13 cellular contexts compared by ENCODE assay signal in genomic region chr5:176413709-176414191, GRCh38. TPM values are rescaled to one million over a fixed set of nuclear protein-coding genes. Genes with fewer than 3 reads are reported as not detected.
A peak's percentile ranks its signal among the peaks of the same experiment; 100 is the strongest.
DNase-seq lines count a peak whose midpoint lies in the region; ATAC-seq and TF ChIP-seq lines count a peak whose summit lies in the region.
"Had no signal": no experiment of that assay in that cellular context is flagged by ENCODE, and none has a peak within 500 bp of the region (broad histone marks: within the 10 kb centered on the region; RNA-seq: fewer than 3 reads in every experiment).

No MANE protein-coding gene starts in this region.

- POLR2A ChIA-PET in OCI-LY7 (lab: Charles Lee), result interaction anchor here (0.8 kb wide), 1 partner anchor 129 kb away, joined by 4 read pairs; no protein-coding TSS in a partner anchor

- H3K4me3 ChIP-seq in OCI-LY7 (ENCODE audit: low read depth, low read length, poor library complexity, severe bottlenecking), result no peak overlapping the region
- H3K4me3 ChIP-seq in mammary epithelial cell (replicated peaks in 1 of 3; ENCODE audit: insufficient read depth in 1 of 3, low read depth in 2 of 3, low read length in 3 of 3), result peak overlapping the region in 2 of 3 experiments; percentile 9 to 84
- no peak overlapping the region for H3K4me3 ChIP-seq in lung
- H3K4me3 ChIP-seq in suprapubic skin, result peak overlapping the region; percentile 96
- H3K4me3 ChIP-seq: pancreas had no signal

- no peaks in the 10 kb centered on the region for H3K9me3 ChIP-seq in OCI-LY7 (ENCODE audit: low read length)
- no peaks in the 10 kb centered on the region for H3K9me3 ChIP-seq in mammary epithelial cell (replicated peaks; ENCODE audit: insufficient read depth, low read length)
- no peaks in the 10 kb centered on the region for H3K9me3 ChIP-seq in lung (ENCODE audit: control insufficient read depth in 2 of 2, insufficient read depth in 1 of 2, low read length in 1 of 2)
- no peaks in the 10 kb centered on the region for H3K9me3 ChIP-seq in suprapubic skin
- H3K9me3 ChIP-seq: pancreas had no signal

- no peaks in the 10 kb centered on the region for H3K9me3 Mint-ChIP-seq in CD14-positive monocyte
- H3K9me3 Mint-ChIP-seq: stimulated activated naive CD8-positive, alpha-beta T cell treated with anti-CD3 and anti-CD28 coated beads, Interleukin-15, amount 100 ng/mL, for 72 hours had no signal

- BruUV-seq in OCI-LY7 (replicated peaks; lab: Mats Ljungman, UMichigan), result no TSS peak
- BruUV-seq in mammary epithelial cell (replicated peaks; lab: Mats Ljungman, UMichigan), result no TSS peak

- H3K27ac ChIP-seq in OCI-LY7 (ENCODE audit: low read depth, low read length, poor library complexity, severe bottlenecking), result no peak overlapping the region
- peak overlapping the region; percentile 29 for H3K27ac ChIP-seq in mammary epithelial cell (ENCODE audit: insufficient read depth, low read depth, low read length)
- peak overlapping the region; percentile 15 to 34 for H3K27ac ChIP-seq in lung (ENCODE audit: low read depth in 1 of 2, low read length in 1 of 2)
- H3K27ac ChIP-seq in suprapubic skin, result peak overlapping the region; percentile 98
- H3K27ac ChIP-seq: pancreas had no signal

- dilution Hi-C loops in mammary epithelial cell (cut with HindIII; ENCODE audit: low sequenced_read_pairs), result loop anchor here (25.0 kb wide), 1 partner anchor 174 kb away; no protein-coding TSS in a partner anchor

- H3K79me2 ChIP-seq in OCI-LY7 (ENCODE audit: insufficient read depth, low read depth, low read length) (peaks cover 11% of the 10 kb centered on the region; the same call in 1 of the 2 replicates), mammary epithelial cell (ENCODE audit: insufficient read depth, low read length) (peaks cover 69% of the 10 kb centered on the region)

- H3K27me3 ChIP-seq in mammary epithelial cell (ENCODE audit: insufficient read depth, low read length) (no peaks in the 10 kb centered on the region), lung (ENCODE audit: control insufficient read depth, insufficient read depth) (no peaks in the 10 kb centered on the region), suprapubic skin (no peaks in the 10 kb centered on the region)
- H3K27me3 ChIP-seq: pancreas had no signal

- H3K36me3 Mint-ChIP-seq in CD14-positive monocyte, result peaks cover 25 to 34% of the 10 kb centered on the region in 2 donors

- TF ChIP-seq CTCF in OCI-LY7 (conservative IDR thresholded peaks at IDR 0.05; ENCODE audit: low read length) (no peak), mammary epithelial cell (conservative IDR thresholded peaks at IDR 0.05 in 1 of 2, IDR thresholded peaks at IDR 0.05 in 1 of 2; ENCODE audit: extremely low read depth in 1 of 2, insufficient read depth in 1 of 2, low read depth in 1 of 2, low read length in 2 of 2) (no peak), lung (IDR thresholded peaks at IDR 0.05; ENCODE audit: control extremely low read depth, extremely low read depth) (no peak), suprapubic skin (IDR thresholded peaks at IDR 0.05) (no peak), CD14-positive monocyte (IDR thresholded peaks at IDR 0.05) (no peak)

- H3K27me3 Mint-ChIP-seq in CD14-positive monocyte (ENCODE audit: low read depth in 3 of 3), result peaks cover 0 to 4% (median 2%) of the 10 kb centered on the region in 3 donors
- H3K27me3 Mint-ChIP-seq: stimulated activated naive CD8-positive, alpha-beta T cell treated with anti-CD3 and anti-CD28 coated beads, Interleukin-15, amount 100 ng/mL, for 72 hours had no signal

- intact Hi-C loops in OCI-LY7 (cut with micrococcal nuclease; ENCODE audit: unreplicated experiment), result no loop called here
- intact Hi-C loops in mammary epithelial cell (cut with micrococcal nuclease), result loop anchor here (10.0 kb wide), 1 partner anchor 689 kb away; no protein-coding TSS in a partner anchor
- intact Hi-C loops in CD14-positive monocyte (cut with micrococcal nuclease), result loop anchor here (10.0 kb wide), 2 partner anchors 121 to 1721 kb away; partner anchors contain the start of genes RMND5B (in 1 of the 2) and RNF44 (in 1 of the 2)

- WGBS in mammary epithelial cell (ENCODE audit: low coverage, missing lambda C conversion rate), result 85% methylated on average over 3 of the region's 7 CpGs
- 85 to 88% methylated on average over 7 of the region's 7 CpGs for WGBS in lung, 2 donors
- WGBS in suprapubic skin, result 59% methylated on average over 7 of the region's 7 CpGs

- DNase-seq in OCI-LY7 (ENCODE audit: low spot score) (no peak), mammary epithelial cell (no peak), lung (ENCODE audit: low spot score) (no peak), suprapubic skin (ENCODE audit: low spot score in 2 of 2) (peak in 1 of 2 donors; percentile 71), CD14-positive monocyte (ENCODE audit: low spot score) (no peak), anterior cingulate cortex (lab: John Stamatoyannopoulos, UW) (no peak)
- DNase-seq: activated naive CD4-positive, alpha-beta T cell treated with anti-CD3 and anti-CD28 coated beads, Interleukin-2, amount 50 U/mL, for 16 hours; NCI-H2227 treated with DMSO at 0.1 percent for 48 hours; stimulated activated CD4-positive, alpha-beta T cell treated with anti-CD3 and anti-CD28 coated beads, Interleukin-4, amount 100 ng/mL, for 4 hours; stimulated activated naive CD8-positive, alpha-beta T cell treated with anti-CD3 and anti-CD28 coated beads, Interleukin-15, amount 100 ng/mL, for 72 hours had no signal

- H3K36me3 ChIP-seq in OCI-LY7 (ENCODE audit: insufficient read depth, low read length) (peaks cover 10% of the 10 kb centered on the region; the same call in 1 of the 2 replicates), mammary epithelial cell (ENCODE audit: insufficient read depth, low read length) (no peaks in the 10 kb centered on the region), lung (ENCODE audit: control insufficient read depth in 2 of 2, insufficient read depth in 2 of 2, low read length in 2 of 2) (peaks cover 2 to 4% of the 10 kb centered on the region in 2 donors), suprapubic skin (peaks cover 11% of the 10 kb centered on the region)
- H3K36me3 ChIP-seq: pancreas had no signal

- H2AFZ ChIP-seq in OCI-LY7 (ENCODE audit: low read length), result no peak overlapping the region
- H2AFZ ChIP-seq in mammary epithelial cell (ENCODE audit: low read depth, low read length), result no peak overlapping the region

- no peak for ATAC-seq in lung (ENCODE audit: insufficient read depth, low FRiP score)
- no peak for ATAC-seq in GM18502 (IDR thresholded peaks at IDR 0.05; ENCODE audit: poor library complexity, unreplicated experiment)
- ATAC-seq: Panc1; pancreas; stimulated activated naive CD8-positive, alpha-beta T cell treated with anti-CD3 and anti-CD28 coated beads, Interleukin-15, amount 100 ng/mL, for 72 hours had no signal

- H3K9me2 ChIP-seq in OCI-LY7 (ENCODE audit: insufficient read depth, low read length), result no peaks in the 10 kb centered on the region

- H3K4me2 ChIP-seq in OCI-LY7 (ENCODE audit: low read length), result peak overlapping the region; percentile 94
- peak overlapping the region; percentile 84 for H3K4me2 ChIP-seq in mammary epithelial cell (ENCODE audit: insufficient read depth, low read depth, low read length)

- CTCF ChIA-PET in OCI-LY7 (lab: Charles Lee; ENCODE audit: unreplicated experiment) (interaction anchor here (0.5 kb wide), 1 partner anchor 10 kb away, joined by 4 read pairs; no protein-coding TSS in a partner anchor), mammary epithelial cell (lab: Charles Lee; ENCODE audit: low non-redundant PET) (interaction anchor here (0.6 kb wide), 1 partner anchor 13 kb away, joined by 17 read pairs; no protein-coding TSS in a partner anchor)

- peaks cover 48% of the 10 kb centered on the region for H3K4me1 Mint-ChIP-seq in CD14-positive monocyte

- peaks cover 25% of the 10 kb centered on the region for H3K4me1 ChIP-seq in OCI-LY7 (ENCODE audit: insufficient read depth, low read length, poor library complexity, severe bottlenecking)
- peaks cover 70% of the 10 kb centered on the region for H3K4me1 ChIP-seq in mammary epithelial cell (ENCODE audit: insufficient read depth, low read length)
- H3K4me1 ChIP-seq in lung (ENCODE audit: control insufficient read depth in 2 of 2, insufficient read depth in 2 of 2, low read length in 2 of 2), result peaks cover 10 to 19% of the 10 kb centered on the region in 2 donors
- H3K4me1 ChIP-seq in suprapubic skin, result peaks cover 71% of the 10 kb centered on the region

- in situ Hi-C loops in mammary epithelial cell (cut with MboI; ENCODE audit: low sequenced_read_pairs in 2 of 2), result no loop called here

- TF ChIP-seq EP300 in suprapubic skin (IDR thresholded peaks at IDR 0.05), result no peak

- H3K27ac Mint-ChIP-seq in CD14-positive monocyte, result peak overlapping the region in 1 of 7 donors; percentile 10
- H3K27ac Mint-ChIP-seq: stimulated activated naive CD8-positive, alpha-beta T cell treated with anti-CD3 and anti-CD28 coated beads, Interleukin-15, amount 100 ng/mL, for 72 hours had no signal

- H3K4me3 Mint-ChIP-seq in CD14-positive monocyte, result no peak overlapping the region
- H3K4me3 Mint-ChIP-seq: stimulated activated naive CD8-positive, alpha-beta T cell treated with anti-CD3 and anti-CD28 coated beads, Interleukin-15, amount 100 ng/mL, for 72 hours had no signal

- H3K9ac ChIP-seq in mammary epithelial cell (ENCODE audit: insufficient read depth, low read length), result peak overlapping the region; percentile 43

- no peak for TF ChIP-seq POLR2A in suprapubic skin (IDR thresholded peaks at IDR 0.05)

- H4K20me1 ChIP-seq in OCI-LY7 (ENCODE audit: insufficient read depth, low read length) (no peaks in the 10 kb centered on the region), mammary epithelial cell (ENCODE audit: insufficient read depth, low read length) (no peaks in the 10 kb centered on the region)

RNA-seq across cellular contexts. Expression of gene CLTB, which starts 2.6 kb away (rescaled TPM):
- total RNA-seq in OCI-LY7 (2014; rRNA removed; shearing (Covaris generic)), result 53.4 and 69.2 TPM in 2 replicates
- 44.5 and 53.0 TPM in 2 replicates for total RNA-seq in OCI-LY7 (2022)
- total RNA-seq in mammary epithelial cell, result 100 to 1,000 TPM; 166 to 323 TPM
- polyA plus RNA-seq in mammary epithelial cell, result 332 TPM
- polyA minus RNA-seq in mammary epithelial cell, result 114 TPM
- 100 to 1,000 TPM in 1 of 2 donors, 10 to 100 TPM in 1; 33.2 to 123 TPM for total RNA-seq in lung
- 100 to 1,000 TPM; 101 to 193 TPM for polyA plus RNA-seq in lung
- total RNA-seq in suprapubic skin, result 100 to 1,000 TPM; 298 to 644 (median 435) TPM
- 10 to 100 TPM; 75.2 to 87.6 TPM for polyA plus RNA-seq in CD14-positive monocyte

RNA-seq across cellular contexts. Expression of gene HIGD2A, which starts 25.2 kb away (rescaled TPM):
- 140 and 223 TPM in 2 replicates for total RNA-seq in OCI-LY7 (2014; rRNA removed; shearing (Covaris generic))
- 145 and 155 TPM in 2 replicates for total RNA-seq in OCI-LY7 (2022)
- 10 to 100 TPM; 30.3 to 93.0 TPM for total RNA-seq in mammary epithelial cell
- polyA plus RNA-seq in mammary epithelial cell, result 141 TPM
- 111 TPM for polyA minus RNA-seq in mammary epithelial cell
- 100 to 1,000 TPM in 1 of 2 donors, 10 to 100 TPM in 1; 71.2 to 101 TPM for total RNA-seq in lung
- 100 to 1,000 TPM; 115 to 190 TPM for polyA plus RNA-seq in lung
- 100 to 1,000 TPM; 119 to 173 (median 161) TPM for total RNA-seq in suprapubic skin
- polyA plus RNA-seq in CD14-positive monocyte, result 100 to 1,000 TPM; 260 to 298 TPM

RNA-seq across cellular contexts. Expression of gene NOP16, which starts 25.4 kb away (rescaled TPM):
- 83.8 and 91.5 TPM in 2 replicates for total RNA-seq in OCI-LY7 (2014; rRNA removed; shearing (Covaris generic))
- total RNA-seq in OCI-LY7 (2022), result 63.8 and 86.4 TPM in 2 replicates
- 10 to 100 TPM in 1 of 2 donors, 1 to 10 TPM in 1; 8.7 to 61.4 TPM for total RNA-seq in mammary epithelial cell
- 103 TPM for polyA plus RNA-seq in mammary epithelial cell
- polyA minus RNA-seq in mammary epithelial cell, result 22.5 TPM
- 10 to 100 TPM in 1 of 2 donors, 1 to 10 TPM in 1; 5.0 to 28.5 TPM for total RNA-seq in lung
- polyA plus RNA-seq in lung, result 10 to 100 TPM; 44.4 to 52.1 TPM
- 10 to 100 TPM; 21.9 to 33.9 (median 30.5) TPM for total RNA-seq in suprapubic skin
- polyA plus RNA-seq in CD14-positive monocyte, result 10 to 100 TPM; 17.2 to 23.4 TPM

RNA-seq across cellular contexts. Expression of gene FAF2, which starts 34.4 kb away (rescaled TPM):
- 27.9 and 36.9 TPM in 2 replicates for total RNA-seq in OCI-LY7 (2014; rRNA removed; shearing (Covaris generic))
- total RNA-seq in OCI-LY7 (2022) (46.4 and 49.7 TPM in 2 replicates), mammary epithelial cell (10 to 100 TPM; 48.5 to 58.8 TPM), lung (10 to 100 TPM; 33.4 to 40.1 TPM), suprapubic skin (10 to 100 TPM; 28.8 to 41.9 (median 37.1) TPM)
- polyA plus RNA-seq in mammary epithelial cell (34.9 TPM), lung (10 to 100 TPM; 12.5 to 19.8 TPM), CD14-positive monocyte (10 to 100 TPM; 11.5 to 14.8 TPM)
- 51.6 TPM for polyA minus RNA-seq in mammary epithelial cell

RNA-seq across cellular contexts. Expression of gene ARL10, which starts 48.5 kb away (rescaled TPM):
- total RNA-seq in OCI-LY7 (2014; rRNA removed; shearing (Covaris generic)), result 0.03 TPM in 1 of 2 replicates, not detected in the other
- total RNA-seq in OCI-LY7 (2022) (0.04 and 0.06 TPM in 2 replicates), mammary epithelial cell (10 to 100 TPM in 1 of 2 donors, under 1 TPM in 1; 0.56 to 10.7 TPM), lung (10 to 100 TPM in 1 of 2 donors, 1 to 10 TPM in 1; 6.1 to 13.4 TPM), suprapubic skin (10 to 100 TPM in 3 of 4 donors, 1 to 10 TPM in 1; 7.1 to 36.4 (median 21.2) TPM)
- polyA plus RNA-seq in mammary epithelial cell (1.8 TPM), lung (1 to 10 TPM; 1.5 to 2.6 TPM), CD14-positive monocyte (under 1 TPM in 1 of 2 donors, not detected in 1; 0.04 TPM)
- polyA minus RNA-seq in mammary epithelial cell, result 2.8 TPM

Comparison
In these comparisons a context has a peak if more than half of its experiments do, and no peak if none do; other contexts are left out.
1. H3K4me3 ChIP-seq: peak in mammary epithelial cell (2 of 3) and suprapubic skin (single experiment); none in OCI-LY7 (single experiment) and lung (single experiment).